Comparison of ENCODE assay signal across 17 cellular contexts in genomic region chr3:107669669-107670068, GRCh38.
"Had no signal": no experiment of that assay in that cellular context is flagged by ENCODE, and none has a peak within 500 bp of the region (broad histone marks: within the 10 kb centered on the region; RNA-seq: fewer than 3 reads in every experiment).

No MANE protein-coding gene starts in this region.

- H3K27ac Mint-ChIP-seq: endodermal cell; natural killer cell treated with Interleukin-12 subunit alpha and Interleukin-12 subunit beta and Interleukin-15 and Interleukin-18, amount 100 ng/mL, for 72 hours had no signal

- DNase-seq: colonic mucosa; effector CD4-positive, alpha-beta T cell; endodermal cell; erythroblast; heart right ventricle; hypothalamus; kidney glomerular epithelial cell; psoas muscle; retina; right lobe of liver; stimulated activated CD4-positive, alpha-beta T cell treated with anti-CD3 and anti-CD28 coated beads, Interleukin-2, amount 100 ng/mL, for 24 hours; stimulated activated naive CD4-positive, alpha-beta T cell; stomach; substantia nigra; trophoblast cell had no signal

- H3K27me3 ChIP-seq: colonic mucosa, heart right ventricle, neutrophil, right lobe of liver, stomach had no signal

- ATAC-seq: natural killer cell treated with Interleukin-12 subunit alpha and Interleukin-12 subunit beta and Interleukin-15 and Interleukin-18, amount 100 ng/mL, for 72 hours; right lobe of liver had no signal

- H3K27me3 Mint-ChIP-seq: natural killer cell treated with Interleukin-12 subunit alpha and Interleukin-12 subunit beta and Interleukin-15 and Interleukin-18, amount 100 ng/mL, for 72 hours had no signal

- H3K4me3 Mint-ChIP-seq: endodermal cell; natural killer cell treated with Interleukin-12 subunit alpha and Interleukin-12 subunit beta and Interleukin-15 and Interleukin-18, amount 100 ng/mL, for 72 hours had no signal

- H3K4me3 ChIP-seq: colonic mucosa, heart right ventricle, psoas muscle, right lobe of liver, stomach had no signal

- H3K4me1 ChIP-seq: colonic mucosa, right lobe of liver had no signal

- H3K9me3 ChIP-seq: colonic mucosa, heart right ventricle, neutrophil, psoas muscle, right lobe of liver, stomach had no signal

- H3K9me3 Mint-ChIP-seq: endodermal cell; natural killer cell treated with Interleukin-12 subunit alpha and Interleukin-12 subunit beta and Interleukin-15 and Interleukin-18, amount 100 ng/mL, for 72 hours had no signal

- H3K36me3 ChIP-seq: colonic mucosa, heart right ventricle, neutrophil, right lobe of liver, stomach had no signal

- H3K36me3 Mint-ChIP-seq: natural killer cell treated with Interleukin-12 subunit alpha and Interleukin-12 subunit beta and Interleukin-15 and Interleukin-18, amount 100 ng/mL, for 72 hours had no signal

- H3K27ac ChIP-seq: colonic mucosa, neutrophil, psoas muscle, right lobe of liver, stomach had no signal
